ENCODE assay signal across 1 cellular context in the genomic region with DNA sequence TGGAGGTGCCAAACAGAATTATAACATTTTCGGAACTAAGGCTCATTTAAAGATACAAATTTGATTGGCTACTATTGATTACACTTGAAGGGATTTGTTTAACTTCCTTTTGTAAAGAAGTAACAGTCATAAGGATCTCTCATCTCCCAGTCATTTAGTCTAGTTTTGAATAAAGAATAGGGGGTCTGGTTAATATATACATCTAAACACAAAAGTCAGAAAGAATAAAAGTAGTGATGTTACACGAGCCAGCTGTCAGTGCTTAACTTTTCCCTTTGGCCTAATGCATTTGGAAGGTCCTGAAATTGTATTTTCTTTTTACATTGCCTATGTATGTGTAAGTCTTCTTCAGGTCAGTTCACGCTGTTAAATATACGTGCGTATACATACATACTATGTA.
A peak's percentile ranks its signal among the peaks of the same experiment; 100 is the strongest.
TF ChIP-seq lines count a peak whose summit lies in the region.

No MANE protein-coding gene starts in this region.

TF ChIP-seq in HepG2, 621 proteins besides CTCF, POLR2A, EP300 and RAD21:
- TF ChIP-seq RBFOX2 (IDR thresholded peaks at IDR 0.05; ENCODE audit: low read depth, low read length) (peak; percentile 51; the same call in 1 of the 2 replicates), ZNF484 (CRISPR knock-in tag; IDR thresholded peaks at IDR 0.05; ENCODE audit: borderline replicate concordance, low read depth) (no peak), ZNF563 (CRISPR knock-in tag; IDR thresholded peaks at IDR 0.05) (no peak), TARDBP (CRISPR knock-in tag; IDR thresholded peaks at IDR 0.05) (no peak)
- TF ChIP-seq, protein P1, sequence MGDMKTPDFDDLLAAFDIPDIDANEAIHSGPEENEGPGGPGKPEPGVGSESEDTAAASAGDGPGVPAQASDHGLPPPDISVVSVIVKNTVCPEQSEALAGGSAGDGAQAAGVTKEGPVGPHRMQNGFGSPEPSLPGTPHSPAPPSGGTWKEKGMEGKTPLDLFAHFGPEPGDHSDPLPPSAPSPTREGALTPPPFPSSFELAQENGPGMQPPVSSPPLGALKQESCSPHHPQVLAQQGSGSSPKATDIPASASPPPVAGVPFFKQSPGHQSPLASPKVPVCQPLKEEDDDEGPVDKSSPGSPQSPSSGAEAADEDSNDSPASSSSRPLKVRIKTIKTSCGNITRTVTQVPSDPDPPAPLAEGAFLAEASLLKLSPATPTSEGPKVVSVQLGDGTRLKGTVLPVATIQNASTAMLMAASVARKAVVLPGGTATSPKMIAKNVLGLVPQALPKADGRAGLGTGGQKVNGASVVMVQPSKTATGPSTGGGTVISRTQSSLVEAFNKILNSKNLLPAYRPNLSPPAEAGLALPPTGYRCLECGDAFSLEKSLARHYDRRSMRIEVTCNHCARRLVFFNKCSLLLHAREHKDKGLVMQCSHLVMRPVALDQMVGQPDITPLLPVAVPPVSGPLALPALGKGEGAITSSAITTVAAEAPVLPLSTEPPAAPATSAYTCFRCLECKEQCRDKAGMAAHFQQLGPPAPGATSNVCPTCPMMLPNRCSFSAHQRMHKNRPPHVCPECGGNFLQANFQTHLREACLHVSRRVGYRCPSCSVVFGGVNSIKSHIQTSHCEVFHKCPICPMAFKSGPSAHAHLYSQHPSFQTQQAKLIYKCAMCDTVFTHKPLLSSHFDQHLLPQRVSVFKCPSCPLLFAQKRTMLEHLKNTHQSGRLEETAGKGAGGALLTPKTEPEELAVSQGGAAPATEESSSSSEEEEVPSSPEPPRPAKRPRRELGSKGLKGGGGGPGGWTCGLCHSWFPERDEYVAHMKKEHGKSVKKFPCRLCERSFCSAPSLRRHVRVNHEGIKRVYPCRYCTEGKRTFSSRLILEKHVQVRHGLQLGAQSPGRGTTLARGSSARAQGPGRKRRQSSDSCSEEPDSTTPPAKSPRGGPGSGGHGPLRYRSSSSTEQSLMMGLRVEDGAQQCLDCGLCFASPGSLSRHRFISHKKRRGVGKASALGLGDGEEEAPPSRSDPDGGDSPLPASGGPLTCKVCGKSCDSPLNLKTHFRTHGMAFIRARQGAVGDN (CRISPR knock-in tag; IDR thresholded peaks at IDR 0.05): no peak
